ENCODE assay signal across 8 cellular contexts in the genomic region with DNA sequence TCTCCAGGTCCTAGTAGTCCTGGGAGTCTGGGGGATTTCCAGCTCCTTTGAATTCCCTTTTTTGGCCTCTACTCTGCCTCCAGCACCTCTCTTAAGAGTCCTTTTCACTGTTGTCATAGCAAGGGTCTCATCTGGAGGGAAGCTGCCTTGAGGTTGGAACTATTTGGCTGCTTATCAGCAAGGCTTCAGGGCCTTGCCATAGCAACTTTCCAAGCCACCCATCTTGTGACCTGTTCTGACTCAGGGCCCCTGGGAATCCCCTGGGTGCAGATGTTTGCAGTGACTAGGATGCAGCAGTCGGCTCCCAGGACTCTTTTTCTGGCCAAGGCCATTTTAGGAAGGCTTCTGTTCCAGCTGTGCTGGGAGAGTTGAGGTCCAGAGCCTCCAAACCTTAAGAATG. TPM values are rescaled to one million over a fixed set of nuclear protein-coding genes. Genes with fewer than 3 reads are reported as not detected.
A peak's percentile ranks its signal among the peaks of the same experiment; 100 is the strongest.
DNase-seq lines count a peak whose midpoint lies in the region; ATAC-seq and TF ChIP-seq lines count a peak whose summit lies in the region.

No MANE protein-coding gene starts in this region.

- no peak overlapping the region for H3K4me3 ChIP-seq in choroid plexus epithelial cell (ENCODE audit: low read depth, low read length)
- H3K4me3 ChIP-seq in psoas muscle = peak overlapping the region; percentile 10

- ATAC-seq in psoas muscle (peak in 3 of 4 donors; percentile 22 to 45 (median 32)), GM21381 (IDR thresholded peaks at IDR 0.05; ENCODE audit: unreplicated experiment) (no peak)

- in situ Hi-C loops in GM13976 (cut with MboI; ENCODE audit: low sequenced_read_pairs, unreplicated experiment) = no loop called here

- no peak for TF ChIP-seq CTCF in choroid plexus epithelial cell (conservative IDR thresholded peaks at IDR 0.05; ENCODE audit: low read depth, low read length)
- TF ChIP-seq CTCF in psoas muscle (IDR thresholded peaks at IDR 0.05) = no peak
- TF ChIP-seq CTCF in GM13976 (IDR thresholded peaks at IDR 0.05; ENCODE audit: borderline replicate concordance, control extremely low read depth, extremely low read depth, insufficient read depth, missing control alignments) = no peak

- no peaks in the 10 kb centered on the region for H3K27me3 ChIP-seq in psoas muscle (ENCODE audit: insufficient read depth in 3 of 3, low read length in 2 of 3)

- H3K4me1 ChIP-seq in psoas muscle = peaks cover 67% of the 10 kb centered on the region

- H3K9me3 ChIP-seq in psoas muscle = no peaks in the 10 kb centered on the region

- peaks cover 2 to 65% of the 10 kb centered on the region in 2 donors for H3K36me3 ChIP-seq in psoas muscle (ENCODE audit: insufficient read depth in 1 of 2, low read depth in 1 of 2)

- DNase-seq in EH (ENCODE audit: low read depth) (peak; percentile 72), HT1080 (ENCODE audit: low read depth) (peak; percentile 32), choroid plexus epithelial cell (ENCODE audit: low read depth) (peak; percentile 75), psoas muscle (peak; percentile 36 to 66), DMS153 treated with DMSO at 0.1 percent for 48 hours (lab: John Stamatoyannopoulos, UW; ENCODE audit: unreplicated experiment) (no peak), GM13976 (ENCODE audit: low spot score) (no peak), epidermal melanocyte (ENCODE audit: insufficient read length, low spot score) (no peak)

- 14 to 27% (median 23%) methylated on average over 1 of the region's 1 CpG for WGBS in psoas muscle, 3 donors

- intact Hi-C loops in psoas muscle (cut with DNase I) = no loop called here

- peak overlapping the region; percentile 62 for H3K27ac ChIP-seq in psoas muscle

RNA-seq across cellular contexts. Expression of gene PKIG, which starts 12.4 kb away (rescaled TPM):
- 18.2 and 19.2 TPM in 2 replicates for total RNA-seq in HT1080 (2014; rRNA removed; shearing (Covaris generic))
- 19.7 and 19.8 TPM in 2 replicates for polyA plus RNA-seq in HT1080 (2015; cell fraction: cytosol; rRNA removed)
- 5.8 and 6.3 TPM in 2 replicates for polyA plus RNA-seq in HT1080 (2015; cell fraction: nucleus; rRNA removed)
- 100 to 1,000 TPM in 2 of 4 donors, 10 to 100 TPM in 2; 35.2 to 110 (median 88.3) TPM for total RNA-seq in psoas muscle
- 100 to 1,000 TPM in 2 of 3 donors, 10 to 100 TPM in 1; 33.5 to 134 (median 108) TPM for polyA plus RNA-seq in psoas muscle

RNA-seq across cellular contexts. Expression of gene ADA, which starts 56.8 kb away (rescaled TPM):
- total RNA-seq in HT1080 (2014; rRNA removed; shearing (Covaris generic)) = 7.8 and 10.3 TPM in 2 replicates
- 23.2 and 26.9 TPM in 2 replicates for polyA plus RNA-seq in HT1080 (2015; cell fraction: cytosol; rRNA removed)
- polyA plus RNA-seq in HT1080 (2015; cell fraction: nucleus; rRNA removed) = 24.4 and 26.9 TPM in 2 replicates
- 1 to 10 TPM; 3.3 to 4.9 (median 4.0) TPM for total RNA-seq in psoas muscle
- 1 to 10 TPM; 3.5 to 5.8 (median 4.2) TPM for polyA plus RNA-seq in psoas muscle

Comparison
In these comparisons a context has a peak if more than half of its experiments do, and no peak if none do; other contexts are left out.
1. DNase-seq: peak in EH (single experiment), HT1080 (single experiment), choroid plexus epithelial cell (single experiment) and psoas muscle (2 of 2); none in DMS153 treated with DMSO at 0.1 percent for 48 hours (single experiment), GM13976 (single experiment) and epidermal melanocyte (single experiment).